ENCODE assay signal across 1 cellular context in the genomic region with DNA sequence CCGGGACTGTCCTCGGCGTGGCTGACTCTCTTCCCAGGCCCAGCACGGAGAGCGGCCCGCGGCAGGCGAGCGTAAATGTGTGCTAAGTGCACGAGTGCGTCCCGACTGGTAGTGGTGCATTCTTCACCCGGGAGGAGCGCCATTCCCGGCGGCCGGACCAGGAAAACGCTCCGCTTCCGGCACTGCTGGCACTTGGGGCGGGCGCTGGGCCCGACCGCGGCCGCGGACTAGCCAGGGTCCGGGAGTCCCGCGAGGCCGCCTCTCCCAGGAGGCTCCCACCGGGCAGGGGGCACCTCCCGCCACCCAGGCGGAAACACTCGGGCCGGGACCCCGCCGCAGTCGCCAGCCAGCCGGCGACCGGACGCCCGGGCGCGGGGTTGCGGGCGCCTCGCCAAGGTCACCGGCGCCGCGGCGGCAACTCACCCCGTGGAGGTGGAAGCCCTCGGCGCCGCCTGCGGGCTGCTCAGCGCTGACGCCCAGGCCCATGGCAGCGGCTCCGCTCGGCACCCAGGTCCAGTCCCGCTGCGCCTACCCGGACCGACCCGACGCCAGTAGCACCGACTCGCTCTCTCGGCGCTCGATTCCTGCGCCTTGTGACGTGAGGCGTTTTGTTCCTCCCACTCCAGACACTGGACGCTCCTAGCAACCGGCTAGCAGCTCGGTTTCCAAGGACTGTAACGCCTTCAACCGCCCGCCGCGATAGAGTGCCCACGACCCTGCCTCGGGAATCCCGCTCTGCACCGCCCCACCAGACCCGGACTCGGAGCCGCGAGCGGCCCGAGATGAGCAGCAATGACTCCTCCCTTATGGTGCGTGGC.
TF ChIP-seq lines count a peak whose summit lies in the region.

A gene (minus strand): TSS at position 572 of the 818 bp plus-strand sequence. CDS start 86 bp downstream, at position 486.
A gene with protein sequence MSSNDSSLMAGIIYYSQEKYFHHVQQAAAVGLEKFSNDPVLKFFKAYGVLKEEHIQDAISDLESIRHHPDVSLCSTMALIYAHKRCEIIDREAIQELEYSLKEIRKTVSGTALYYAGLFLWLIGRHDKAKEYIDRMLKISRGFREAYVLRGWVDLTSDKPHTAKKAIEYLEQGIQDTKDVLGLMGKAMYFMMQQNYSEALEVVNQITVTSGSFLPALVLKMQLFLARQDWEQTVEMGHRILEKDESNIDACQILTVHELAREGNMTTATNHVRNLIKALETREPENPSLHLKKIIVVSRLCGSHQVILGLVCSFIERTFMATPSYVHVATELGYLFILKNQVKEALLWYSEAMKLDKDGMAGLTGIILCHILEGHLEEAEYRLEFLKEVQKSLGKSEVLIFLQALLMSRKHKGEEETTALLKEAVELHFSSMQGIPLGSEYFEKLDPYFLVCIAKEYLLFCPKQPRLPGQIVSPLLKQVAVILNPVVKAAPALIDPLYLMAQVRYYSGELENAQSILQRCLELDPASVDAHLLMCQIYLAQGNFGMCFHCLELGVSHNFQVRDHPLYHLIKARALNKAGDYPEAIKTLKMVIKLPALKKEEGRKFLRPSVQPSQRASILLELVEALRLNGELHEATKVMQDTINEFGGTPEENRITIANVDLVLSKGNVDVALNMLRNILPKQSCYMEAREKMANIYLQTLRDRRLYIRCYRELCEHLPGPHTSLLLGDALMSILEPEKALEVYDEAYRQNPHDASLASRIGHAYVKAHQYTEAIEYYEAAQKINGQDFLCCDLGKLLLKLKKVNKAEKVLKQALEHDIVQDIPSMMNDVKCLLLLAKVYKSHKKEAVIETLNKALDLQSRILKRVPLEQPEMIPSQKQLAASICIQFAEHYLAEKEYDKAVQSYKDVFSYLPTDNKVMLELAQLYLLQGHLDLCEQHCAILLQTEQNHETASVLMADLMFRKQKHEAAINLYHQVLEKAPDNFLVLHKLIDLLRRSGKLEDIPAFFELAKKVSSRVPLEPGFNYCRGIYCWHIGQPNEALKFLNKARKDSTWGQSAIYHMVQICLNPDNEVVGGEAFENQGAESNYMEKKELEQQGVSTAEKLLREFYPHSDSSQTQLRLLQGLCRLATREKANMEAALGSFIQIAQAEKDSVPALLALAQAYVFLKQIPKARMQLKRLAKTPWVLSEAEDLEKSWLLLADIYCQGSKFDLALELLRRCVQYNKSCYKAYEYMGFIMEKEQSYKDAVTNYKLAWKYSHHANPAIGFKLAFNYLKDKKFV (N-terminal part only) (plus strand): TSS at position 625 of the 818 bp plus-strand sequence. CDS start 158 bp downstream, at position 783.

TF ChIP-seq in K562, 482 proteins besides CTCF, POLR2A, EP300 and RAD21 (continued from another document and continues in another):
- TF ChIP-seq, protein P1, sequence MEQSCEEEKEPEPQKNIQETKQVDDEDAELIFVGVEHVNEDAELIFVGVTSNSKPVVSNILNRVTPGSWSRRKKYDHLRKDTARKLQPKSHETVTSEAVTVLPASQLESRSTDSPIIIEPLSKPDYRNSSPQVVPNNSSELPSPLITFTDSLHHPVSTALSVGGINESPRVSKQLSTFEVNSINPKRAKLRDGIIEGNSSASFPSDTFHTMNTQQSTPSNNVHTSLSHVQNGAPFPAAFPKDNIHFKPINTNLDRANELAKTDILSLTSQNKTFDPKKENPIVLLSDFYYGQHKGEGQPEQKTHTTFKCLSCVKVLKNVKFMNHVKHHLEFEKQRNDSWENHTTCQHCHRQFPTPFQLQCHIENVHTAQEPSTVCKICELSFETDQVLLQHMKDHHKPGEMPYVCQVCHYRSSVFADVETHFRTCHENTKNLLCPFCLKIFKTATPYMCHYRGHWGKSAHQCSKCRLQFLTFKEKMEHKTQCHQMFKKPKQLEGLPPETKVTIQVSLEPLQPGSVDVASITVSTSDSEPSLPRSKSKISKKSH (CRISPR knock-in tag; IDR thresholded peaks at IDR 0.05): no peak
- TF ChIP-seq ZNF3 (CRISPR knock-in tag; IDR thresholded peaks at IDR 0.05): no peak
- TF ChIP-seq, protein P2, sequence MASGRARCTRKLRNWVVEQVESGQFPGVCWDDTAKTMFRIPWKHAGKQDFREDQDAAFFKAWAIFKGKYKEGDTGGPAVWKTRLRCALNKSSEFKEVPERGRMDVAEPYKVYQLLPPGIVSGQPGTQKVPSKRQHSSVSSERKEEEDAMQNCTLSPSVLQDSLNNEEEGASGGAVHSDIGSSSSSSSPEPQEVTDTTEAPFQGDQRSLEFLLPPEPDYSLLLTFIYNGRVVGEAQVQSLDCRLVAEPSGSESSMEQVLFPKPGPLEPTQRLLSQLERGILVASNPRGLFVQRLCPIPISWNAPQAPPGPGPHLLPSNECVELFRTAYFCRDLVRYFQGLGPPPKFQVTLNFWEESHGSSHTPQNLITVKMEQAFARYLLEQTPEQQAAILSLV (tag; IDR thresholded peaks at IDR 0.05): no peak
- peak; percentile 77; the same call in 1 of the 2 replicates for TF ChIP-seq MYNN (IDR thresholded peaks at IDR 0.05)
- no peak for TF ChIP-seq MYNN (CRISPR knock-in tag; IDR thresholded peaks at IDR 0.05)
- no peak; the same call in 1 of the 2 replicates for TF ChIP-seq ERF (CRISPR knock-in tag; IDR thresholded peaks at IDR 0.05)
- no peak for TF ChIP-seq TOE1 (IDR thresholded peaks at IDR 0.05; ENCODE audit: borderline replicate concordance)
- TF ChIP-seq TOE1 (CRISPR knock-in tag; IDR thresholded peaks at IDR 0.05; ENCODE audit: borderline replicate concordance, low read depth): peak; percentile 78
- TF ChIP-seq NCOA1 (IDR thresholded peaks at IDR 0.05; ENCODE audit: low read depth): no peak; the same call in 1 of the 2 replicates
- peak; percentile 67 for TF ChIP-seq SIN3B (IDR thresholded peaks at IDR 0.05; ENCODE audit: low read depth)
- TF ChIP-seq, protein P3, sequence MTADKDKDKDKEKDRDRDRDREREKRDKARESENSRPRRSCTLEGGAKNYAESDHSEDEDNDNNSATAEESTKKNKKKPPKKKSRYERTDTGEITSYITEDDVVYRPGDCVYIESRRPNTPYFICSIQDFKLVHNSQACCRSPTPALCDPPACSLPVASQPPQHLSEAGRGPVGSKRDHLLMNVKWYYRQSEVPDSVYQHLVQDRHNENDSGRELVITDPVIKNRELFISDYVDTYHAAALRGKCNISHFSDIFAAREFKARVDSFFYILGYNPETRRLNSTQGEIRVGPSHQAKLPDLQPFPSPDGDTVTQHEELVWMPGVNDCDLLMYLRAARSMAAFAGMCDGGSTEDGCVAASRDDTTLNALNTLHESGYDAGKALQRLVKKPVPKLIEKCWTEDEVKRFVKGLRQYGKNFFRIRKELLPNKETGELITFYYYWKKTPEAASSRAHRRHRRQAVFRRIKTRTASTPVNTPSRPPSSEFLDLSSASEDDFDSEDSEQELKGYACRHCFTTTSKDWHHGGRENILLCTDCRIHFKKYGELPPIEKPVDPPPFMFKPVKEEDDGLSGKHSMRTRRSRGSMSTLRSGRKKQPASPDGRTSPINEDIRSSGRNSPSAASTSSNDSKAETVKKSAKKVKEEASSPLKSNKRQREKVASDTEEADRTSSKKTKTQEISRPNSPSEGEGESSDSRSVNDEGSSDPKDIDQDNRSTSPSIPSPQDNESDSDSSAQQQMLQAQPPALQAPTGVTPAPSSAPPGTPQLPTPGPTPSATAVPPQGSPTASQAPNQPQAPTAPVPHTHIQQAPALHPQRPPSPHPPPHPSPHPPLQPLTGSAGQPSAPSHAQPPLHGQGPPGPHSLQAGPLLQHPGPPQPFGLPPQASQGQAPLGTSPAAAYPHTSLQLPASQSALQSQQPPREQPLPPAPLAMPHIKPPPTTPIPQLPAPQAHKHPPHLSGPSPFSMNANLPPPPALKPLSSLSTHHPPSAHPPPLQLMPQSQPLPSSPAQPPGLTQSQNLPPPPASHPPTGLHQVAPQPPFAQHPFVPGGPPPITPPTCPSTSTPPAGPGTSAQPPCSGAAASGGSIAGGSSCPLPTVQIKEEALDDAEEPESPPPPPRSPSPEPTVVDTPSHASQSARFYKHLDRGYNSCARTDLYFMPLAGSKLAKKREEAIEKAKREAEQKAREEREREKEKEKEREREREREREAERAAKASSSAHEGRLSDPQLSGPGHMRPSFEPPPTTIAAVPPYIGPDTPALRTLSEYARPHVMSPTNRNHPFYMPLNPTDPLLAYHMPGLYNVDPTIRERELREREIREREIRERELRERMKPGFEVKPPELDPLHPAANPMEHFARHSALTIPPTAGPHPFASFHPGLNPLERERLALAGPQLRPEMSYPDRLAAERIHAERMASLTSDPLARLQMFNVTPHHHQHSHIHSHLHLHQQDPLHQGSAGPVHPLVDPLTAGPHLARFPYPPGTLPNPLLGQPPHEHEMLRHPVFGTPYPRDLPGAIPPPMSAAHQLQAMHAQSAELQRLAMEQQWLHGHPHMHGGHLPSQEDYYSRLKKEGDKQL (CRISPR knock-in tag; IDR thresholded peaks at IDR 0.05; ENCODE audit: borderline replicate concordance): 0 out of 2 replicates have a peak, but pooled peaks have one; percentile 68
- peak; percentile 45; the same call in 1 of the 2 replicates for TF ChIP-seq HNRNPL (IDR thresholded peaks at IDR 0.05; ENCODE audit: low read depth, low read length)
- TF ChIP-seq NFRKB (IDR thresholded peaks at IDR 0.05; ENCODE audit: low read depth): no peak
- peak; percentile 73 for TF ChIP-seq SAP30 (IDR thresholded peaks at IDR 0.05; ENCODE audit: borderline replicate concordance, insufficient read depth, low read depth, low read length, poor library complexity, severe bottlenecking)
- TF ChIP-seq, protein P4, sequence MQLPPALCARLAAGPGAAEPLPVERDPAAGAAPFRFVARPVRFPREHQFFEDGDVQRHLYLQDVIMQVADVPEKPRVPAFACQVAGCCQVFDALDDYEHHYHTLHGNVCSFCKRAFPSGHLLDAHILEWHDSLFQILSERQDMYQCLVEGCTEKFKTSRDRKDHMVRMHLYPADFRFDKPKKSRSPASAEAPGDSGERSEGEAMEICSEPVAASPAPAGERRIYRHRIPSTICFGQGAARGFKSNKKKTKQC (CRISPR knock-in tag; IDR thresholded peaks at IDR 0.05): peak; percentile 46; the same call in 1 of the 2 replicates
- peak; percentile 63 to 79; a peak in 2 of 4 replicates for TF ChIP-seq NONO (IDR thresholded peaks at IDR 0.05; ENCODE audit: low read depth in 2 of 2, low read length in 1 of 2)
- TF ChIP-seq FOXM1 (IDR thresholded peaks at IDR 0.05; ENCODE audit: low read depth): no peak
- TF ChIP-seq FOXM1 (CRISPR knock-in tag; IDR thresholded peaks at IDR 0.05; ENCODE audit: low read depth): no peak
- TF ChIP-seq, protein P5, sequence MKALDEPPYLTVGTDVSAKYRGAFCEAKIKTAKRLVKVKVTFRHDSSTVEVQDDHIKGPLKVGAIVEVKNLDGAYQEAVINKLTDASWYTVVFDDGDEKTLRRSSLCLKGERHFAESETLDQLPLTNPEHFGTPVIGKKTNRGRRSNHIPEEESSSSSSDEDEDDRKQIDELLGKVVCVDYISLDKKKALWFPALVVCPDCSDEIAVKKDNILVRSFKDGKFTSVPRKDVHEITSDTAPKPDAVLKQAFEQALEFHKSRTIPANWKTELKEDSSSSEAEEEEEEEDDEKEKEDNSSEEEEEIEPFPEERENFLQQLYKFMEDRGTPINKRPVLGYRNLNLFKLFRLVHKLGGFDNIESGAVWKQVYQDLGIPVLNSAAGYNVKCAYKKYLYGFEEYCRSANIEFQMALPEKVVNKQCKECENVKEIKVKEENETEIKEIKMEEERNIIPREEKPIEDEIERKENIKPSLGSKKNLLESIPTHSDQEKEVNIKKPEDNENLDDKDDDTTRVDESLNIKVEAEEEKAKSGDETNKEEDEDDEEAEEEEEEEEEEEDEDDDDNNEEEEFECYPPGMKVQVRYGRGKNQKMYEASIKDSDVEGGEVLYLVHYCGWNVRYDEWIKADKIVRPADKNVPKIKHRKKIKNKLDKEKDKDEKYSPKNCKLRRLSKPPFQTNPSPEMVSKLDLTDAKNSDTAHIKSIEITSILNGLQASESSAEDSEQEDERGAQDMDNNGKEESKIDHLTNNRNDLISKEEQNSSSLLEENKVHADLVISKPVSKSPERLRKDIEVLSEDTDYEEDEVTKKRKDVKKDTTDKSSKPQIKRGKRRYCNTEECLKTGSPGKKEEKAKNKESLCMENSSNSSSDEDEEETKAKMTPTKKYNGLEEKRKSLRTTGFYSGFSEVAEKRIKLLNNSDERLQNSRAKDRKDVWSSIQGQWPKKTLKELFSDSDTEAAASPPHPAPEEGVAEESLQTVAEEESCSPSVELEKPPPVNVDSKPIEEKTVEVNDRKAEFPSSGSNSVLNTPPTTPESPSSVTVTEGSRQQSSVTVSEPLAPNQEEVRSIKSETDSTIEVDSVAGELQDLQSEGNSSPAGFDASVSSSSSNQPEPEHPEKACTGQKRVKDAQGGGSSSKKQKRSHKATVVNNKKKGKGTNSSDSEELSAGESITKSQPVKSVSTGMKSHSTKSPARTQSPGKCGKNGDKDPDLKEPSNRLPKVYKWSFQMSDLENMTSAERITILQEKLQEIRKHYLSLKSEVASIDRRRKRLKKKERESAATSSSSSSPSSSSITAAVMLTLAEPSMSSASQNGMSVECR (CRISPR knock-in tag; IDR thresholded peaks at IDR 0.05): peak; percentile 90
- TF ChIP-seq, protein P6, sequence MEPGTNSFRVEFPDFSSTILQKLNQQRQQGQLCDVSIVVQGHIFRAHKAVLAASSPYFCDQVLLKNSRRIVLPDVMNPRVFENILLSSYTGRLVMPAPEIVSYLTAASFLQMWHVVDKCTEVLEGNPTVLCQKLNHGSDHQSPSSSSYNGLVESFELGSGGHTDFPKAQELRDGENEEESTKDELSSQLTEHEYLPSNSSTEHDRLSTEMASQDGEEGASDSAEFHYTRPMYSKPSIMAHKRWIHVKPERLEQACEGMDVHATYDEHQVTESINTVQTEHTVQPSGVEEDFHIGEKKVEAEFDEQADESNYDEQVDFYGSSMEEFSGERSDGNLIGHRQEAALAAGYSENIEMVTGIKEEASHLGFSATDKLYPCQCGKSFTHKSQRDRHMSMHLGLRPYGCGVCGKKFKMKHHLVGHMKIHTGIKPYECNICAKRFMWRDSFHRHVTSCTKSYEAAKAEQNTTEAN (CRISPR knock-in tag; IDR thresholded peaks at IDR 0.05): 0 out of 2 replicates have a peak, but pooled peaks have one; percentile 42
- peak; percentile 31; the same call in 1 of the 2 replicates for TF ChIP-seq CBX1 (IDR thresholded peaks at IDR 0.05; ENCODE audit: low read depth)
